Comparison of ENCODE assay signal across 1 cellular context in genomic region chr14:60757617-60758016, GRCh38.
TF ChIP-seq lines count a peak whose summit lies in the region.

No MANE protein-coding gene starts in this region.

TF ChIP-seq in WTC11, 78 proteins besides CTCF, POLR2A, EP300 and RAD21 (continued from another document):
- TF ChIP-seq ZNF425 (CRISPR knock-in tag; conservative IDR thresholded peaks at IDR 0.05) (no peak), GRHL2 (CRISPR knock-in tag; IDR thresholded peaks at IDR 0.05; ENCODE audit: insufficient replicate concordance, severe bottlenecking) (no peak), ETV6 (CRISPR knock-in tag; IDR thresholded peaks at IDR 0.05) (no peak), ESRRA (CRISPR knock-in tag; IDR thresholded peaks at IDR 0.05; ENCODE audit: borderline replicate concordance) (no peak), STAT6 (CRISPR knock-in tag; conservative IDR thresholded peaks at IDR 0.05; ENCODE audit: low read depth) (no peak)
- TF ChIP-seq, protein P1, sequence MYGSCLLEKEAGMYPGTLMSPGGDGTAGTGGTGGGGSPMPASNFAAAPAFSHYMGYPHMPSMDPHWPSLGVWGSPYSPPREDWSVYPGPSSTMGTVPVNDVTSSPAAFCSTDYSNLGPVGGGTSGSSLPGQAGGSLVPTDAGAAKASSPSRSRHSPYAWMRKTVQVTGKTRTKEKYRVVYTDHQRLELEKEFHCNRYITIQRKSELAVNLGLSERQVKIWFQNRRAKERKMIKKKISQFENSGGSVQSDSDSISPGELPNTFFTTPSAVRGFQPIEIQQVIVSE (CRISPR knock-in tag; IDR thresholded peaks at IDR 0.05; ENCODE audit: borderline replicate concordance) = no peak
- TF ChIP-seq, protein P2, sequence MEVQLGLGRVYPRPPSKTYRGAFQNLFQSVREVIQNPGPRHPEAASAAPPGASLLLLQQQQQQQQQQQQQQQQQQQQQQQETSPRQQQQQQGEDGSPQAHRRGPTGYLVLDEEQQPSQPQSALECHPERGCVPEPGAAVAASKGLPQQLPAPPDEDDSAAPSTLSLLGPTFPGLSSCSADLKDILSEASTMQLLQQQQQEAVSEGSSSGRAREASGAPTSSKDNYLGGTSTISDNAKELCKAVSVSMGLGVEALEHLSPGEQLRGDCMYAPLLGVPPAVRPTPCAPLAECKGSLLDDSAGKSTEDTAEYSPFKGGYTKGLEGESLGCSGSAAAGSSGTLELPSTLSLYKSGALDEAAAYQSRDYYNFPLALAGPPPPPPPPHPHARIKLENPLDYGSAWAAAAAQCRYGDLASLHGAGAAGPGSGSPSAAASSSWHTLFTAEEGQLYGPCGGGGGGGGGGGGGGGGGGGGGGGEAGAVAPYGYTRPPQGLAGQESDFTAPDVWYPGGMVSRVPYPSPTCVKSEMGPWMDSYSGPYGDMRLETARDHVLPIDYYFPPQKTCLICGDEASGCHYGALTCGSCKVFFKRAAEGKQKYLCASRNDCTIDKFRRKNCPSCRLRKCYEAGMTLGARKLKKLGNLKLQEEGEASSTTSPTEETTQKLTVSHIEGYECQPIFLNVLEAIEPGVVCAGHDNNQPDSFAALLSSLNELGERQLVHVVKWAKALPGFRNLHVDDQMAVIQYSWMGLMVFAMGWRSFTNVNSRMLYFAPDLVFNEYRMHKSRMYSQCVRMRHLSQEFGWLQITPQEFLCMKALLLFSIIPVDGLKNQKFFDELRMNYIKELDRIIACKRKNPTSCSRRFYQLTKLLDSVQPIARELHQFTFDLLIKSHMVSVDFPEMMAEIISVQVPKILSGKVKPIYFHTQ (CRISPR knock-in tag; IDR thresholded peaks at IDR 0.05) = no peak
